Comparison of ENCODE assay signal across 10 cellular contexts in genomic region chr12:123660328-123660727, GRCh38. TPM values are rescaled to one million over a fixed set of nuclear protein-coding genes. Genes with fewer than 3 reads are reported as not detected.
DNase-seq lines count a peak whose midpoint lies in the region; ATAC-seq and TF ChIP-seq lines count a peak whose summit lies in the region.
"Had no signal": no experiment of that assay in that cellular context is flagged by ENCODE, and none has a peak within 500 bp of the region (broad histone marks: within the 10 kb centered on the region; RNA-seq: fewer than 3 reads in every experiment).

No MANE protein-coding gene starts in this region.

- H3K4me3 ChIP-seq in CD4-positive, CD25-positive, alpha-beta regulatory T cell (ENCODE audit: low read depth, low read length): peak overlapping the region; percentile 49
- H3K4me3 ChIP-seq: HAP-1 had no signal

- no peak overlapping the region for H3K27ac ChIP-seq in CD4-positive, CD25-positive, alpha-beta regulatory T cell (ENCODE audit: insufficient read depth, low read length, poor library complexity, severe bottlenecking)
- no peak overlapping the region for H3K27ac ChIP-seq in RWPE1

- peaks cover 0 to 10% (median 6%) of the 10 kb centered on the region in 4 donors for H3K4me1 Mint-ChIP-seq in CD4-positive, CD25-positive, alpha-beta regulatory T cell
- H3K4me1 Mint-ChIP-seq: immature natural killer cell had no signal

- no peaks in the 10 kb centered on the region for H3K27me3 Mint-ChIP-seq in CD4-positive, CD25-positive, alpha-beta regulatory T cell
- H3K27me3 Mint-ChIP-seq: activated naive CD4-positive, alpha-beta T cell treated with anti-CD3 and anti-CD28 coated beads, Interleukin-2, amount 50 U/mL, for 24 hours had no signal

- H3K27ac Mint-ChIP-seq in CD4-positive, CD25-positive, alpha-beta regulatory T cell: peak overlapping the region in 1 of 3 donors; percentile 62
- H3K27ac Mint-ChIP-seq: activated naive CD4-positive, alpha-beta T cell treated with anti-CD3 and anti-CD28 coated beads, Interleukin-2, amount 50 U/mL, for 24 hours had no signal

- peaks cover 22% of the 10 kb centered on the region for H3K36me3 Mint-ChIP-seq in CD4-positive, CD25-positive, alpha-beta regulatory T cell

- no peaks in the 10 kb centered on the region for H3K9me3 ChIP-seq in CD4-positive, CD25-positive, alpha-beta regulatory T cell (ENCODE audit: control insufficient read depth in 2 of 2, low read length in 2 of 2)
- H3K9me3 ChIP-seq: HAP-1 had no signal

- peaks cover 18% of the 10 kb centered on the region for H3K36me3 ChIP-seq in CD4-positive, CD25-positive, alpha-beta regulatory T cell (ENCODE audit: control insufficient read depth, insufficient read depth, low read length)

- H3K4me1 ChIP-seq in CD4-positive, CD25-positive, alpha-beta regulatory T cell (ENCODE audit: control insufficient read depth, insufficient read depth, low read length, poor library complexity, severe bottlenecking): no peaks in the 10 kb centered on the region
- H3K4me1 ChIP-seq: HAP-1 had no signal

- DNase-seq in CD4-positive, CD25-positive, alpha-beta regulatory T cell: no peak
- peak; percentile 95 for DNase-seq in RWPE1 (ENCODE audit: low spot score)
- peak; percentile 85 for DNase-seq in hepatic stellate cell (ENCODE audit: low spot score)
- DNase-seq in NCI-H526 (lab: John Stamatoyannopoulos, UW): no peak
- DNase-seq: immature natural killer cell, Karpas-422 had no signal

- CTCF ChIA-PET in RWPE1 (lab: Yijun Ruan, JAX): interaction anchor here (1.1 to 1.3 kb wide), 2 partner anchors 9 to 21 kb away, joined by 3 to 4 read pairs; no protein-coding TSS in a partner anchor

- POLR2A ChIA-PET in RWPE1 (lab: Yijun Ruan, JAX; ENCODE audit: low non-redundant PET): interaction anchor here (0.6 kb wide), 1 partner anchor 52 kb away, joined by 3 read pairs; the partner anchor contains the start of gene ATP6V0A2

- peak overlapping the region in 2 of 4 donors; percentile 13 to 21 for H3K4me3 Mint-ChIP-seq in CD4-positive, CD25-positive, alpha-beta regulatory T cell
- H3K4me3 Mint-ChIP-seq: activated naive CD4-positive, alpha-beta T cell treated with anti-CD3 and anti-CD28 coated beads, Interleukin-2, amount 50 U/mL, for 24 hours; immature natural killer cell had no signal

- no peaks in the 10 kb centered on the region for H3K9me3 Mint-ChIP-seq in CD4-positive, CD25-positive, alpha-beta regulatory T cell
- H3K9me3 Mint-ChIP-seq: activated naive CD4-positive, alpha-beta T cell treated with anti-CD3 and anti-CD28 coated beads, Interleukin-2, amount 50 U/mL, for 24 hours; immature natural killer cell had no signal

- no peak for ATAC-seq in CD4-positive, CD25-positive, alpha-beta regulatory T cell (ENCODE audit: low read depth in 2 of 2)
- ATAC-seq in HG02885 (IDR thresholded peaks at IDR 0.05; ENCODE audit: poor library complexity, unreplicated experiment) (no peak), GM18861 (IDR thresholded peaks at IDR 0.05; ENCODE audit: unreplicated experiment) (no peak)

- TF ChIP-seq CTCF in RWPE1 (conservative IDR thresholded peaks at IDR 0.05; ENCODE audit: low read depth): no peak

- H3K27me3 ChIP-seq in CD4-positive, CD25-positive, alpha-beta regulatory T cell (ENCODE audit: control insufficient read depth, insufficient read depth, low read length): no peaks in the 10 kb centered on the region

RNA-seq across cellular contexts. Expression of gene TCTN2, which starts 10.6 kb away (rescaled TPM):
- 3.7 TPM for total RNA-seq in CD4-positive, CD25-positive, alpha-beta regulatory T cell
- polyA plus RNA-seq in CD4-positive, CD25-positive, alpha-beta regulatory T cell: 1 to 10 TPM in 2 of 4 donors, under 1 TPM in 2; 0.11 to 1.9 (median 1.2) TPM

RNA-seq across cellular contexts. Expression of gene GTF2H3, which starts 26.7 kb away (rescaled TPM):
- 15.3 TPM for total RNA-seq in CD4-positive, CD25-positive, alpha-beta regulatory T cell
- polyA plus RNA-seq in CD4-positive, CD25-positive, alpha-beta regulatory T cell: 10 to 100 TPM; 19.6 to 32.6 (median 27.7) TPM

RNA-seq across cellular contexts. Expression of gene EIF2B1, which starts 26.8 kb away (rescaled TPM):
- total RNA-seq in CD4-positive, CD25-positive, alpha-beta regulatory T cell: 53.8 TPM
- polyA plus RNA-seq in CD4-positive, CD25-positive, alpha-beta regulatory T cell: 10 to 100 TPM; 67.7 to 84.1 (median 72.0) TPM

RNA-seq across cellular contexts. Expression of gene ATP6V0A2, which starts 51.8 kb away (rescaled TPM):
- total RNA-seq in CD4-positive, CD25-positive, alpha-beta regulatory T cell: 36.0 TPM
- 10 to 100 TPM; 20.3 to 27.2 (median 27.0) TPM for polyA plus RNA-seq in CD4-positive, CD25-positive, alpha-beta regulatory T cell

RNA-seq across cellular contexts. Expression of gene DDX55, which starts 58.4 kb away (rescaled TPM):
- 25.1 TPM for total RNA-seq in CD4-positive, CD25-positive, alpha-beta regulatory T cell
- 10 to 100 TPM; 13.9 to 18.0 (median 15.1) TPM for polyA plus RNA-seq in CD4-positive, CD25-positive, alpha-beta regulatory T cell

Comparison
In these comparisons a context has a peak if more than half of its experiments do, and no peak if none do; other contexts are left out.
1. DNase-seq: peak in RWPE1 (single experiment) and hepatic stellate cell (single experiment); none in CD4-positive, CD25-positive, alpha-beta regulatory T cell (0 of 3) and NCI-H526 (0 of 2).